Comparison of ENCODE assay signal across 27 cellular contexts in the genomic region with DNA sequence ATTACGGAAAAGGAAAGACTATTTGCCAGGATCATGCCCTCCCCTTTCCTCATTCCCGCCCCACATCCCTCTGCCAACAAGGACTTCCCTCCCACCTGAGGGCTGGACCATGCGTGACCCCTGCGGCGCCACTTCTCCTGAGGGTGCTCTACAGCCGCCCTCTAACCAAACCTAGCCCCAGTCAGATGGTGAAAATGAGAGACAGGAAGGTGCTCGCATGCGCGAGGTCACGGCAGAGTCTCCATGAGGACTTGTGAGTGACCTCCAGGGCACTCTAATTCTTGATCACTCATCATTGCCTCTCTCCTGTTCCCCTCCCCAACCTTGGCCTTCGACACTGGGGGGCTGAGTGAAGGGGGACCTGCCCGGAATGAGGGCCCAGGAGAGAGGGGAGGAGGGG.
"Had no signal": no experiment of that assay in that cellular context is flagged by ENCODE, and none has a peak within 500 bp of the region (broad histone marks: within the 10 kb centered on the region; RNA-seq: fewer than 3 reads in every experiment).

No MANE protein-coding gene starts in this region.

- H3K4me1 Mint-ChIP-seq: neural crest cell had no signal

- DNase-seq: cortex of kidney; effector memory CD8-positive, alpha-beta T cell; foreskin fibroblast; gastrocnemius medialis; head of caudate nucleus; kidney; left cardiac atrium; left lung; natural killer cell; ovary; posterior cingulate gyrus; psoas muscle; sigmoid colon; stimulated activated CD4-positive, alpha-beta T cell treated with anti-CD3 and anti-CD28 coated beads, Interleukin-2, amount 100 ng/mL, for 24 hours; stimulated activated CD4-positive, alpha-beta T cell treated with anti-CD3 and anti-CD28 coated beads, Interleukin-4, amount 100 ng/mL, for 24 hours; stimulated activated naive CD8-positive, alpha-beta T cell treated with anti-CD3 and anti-CD28 coated beads, Interleukin-15, Interleukin-2, amounts not matched to agents 100 U/mL and 50 U/mL, for 24 hours; substantia nigra; testis; transverse colon had no signal

- H3K4me3 ChIP-seq: gastrocnemius medialis, left lung, ovary, psoas muscle, sigmoid colon, testis, transverse colon, vagina had no signal

- H3K27ac ChIP-seq: epithelial cell of prostate, gastrocnemius medialis, left lung, neutrophil, ovary, psoas muscle, sigmoid colon, testis, transverse colon, vagina had no signal

- H3K27me3 Mint-ChIP-seq: central memory CD8-positive, alpha-beta T cell; effector memory CD8-positive, alpha-beta T cell had no signal

- H3K9me3 Mint-ChIP-seq: central memory CD8-positive, alpha-beta T cell; effector memory CD8-positive, alpha-beta T cell; natural killer cell; neural crest cell; stimulated activated effector memory CD8-positive, alpha-beta T cell treated with anti-CD3 and anti-CD28 coated beads, Interleukin-12 subunit alpha, Interleukin-12 subunit beta, amount 100 ng/mL, for 72 hours had no signal

- H3K4me1 ChIP-seq: testis had no signal

- H3K4me3 Mint-ChIP-seq: central memory CD8-positive, alpha-beta T cell; effector memory CD8-positive, alpha-beta T cell; natural killer cell; neural crest cell; stimulated activated effector memory CD8-positive, alpha-beta T cell treated with anti-CD3 and anti-CD28 coated beads, Interleukin-12 subunit alpha, Interleukin-12 subunit beta, amount 100 ng/mL, for 72 hours had no signal

- ATAC-seq: effector memory CD8-positive, alpha-beta T cell; esophagus mucosa; gastrocnemius medialis; left cardiac atrium; left lung; natural killer cell; psoas muscle; right cardiac atrium; stimulated activated effector memory CD8-positive, alpha-beta T cell treated with anti-CD3 and anti-CD28 coated beads, Interleukin-12 subunit alpha, Interleukin-12 subunit beta, amount 100 ng/mL, for 72 hours; stimulated activated naive CD8-positive, alpha-beta T cell treated with anti-CD3 and anti-CD28 coated beads, Interleukin-15, Interleukin-2, amounts not matched to agents 100 U/mL and 50 U/mL, for 24 hours had no signal

- H3K9me3 ChIP-seq: gastrocnemius medialis, left lung, neutrophil, ovary, psoas muscle, sigmoid colon, testis, transverse colon, vagina had no signal

- H3K27ac Mint-ChIP-seq: effector memory CD8-positive, alpha-beta T cell; natural killer cell; stimulated activated effector memory CD8-positive, alpha-beta T cell treated with anti-CD3 and anti-CD28 coated beads, Interleukin-12 subunit alpha, Interleukin-12 subunit beta, amount 100 ng/mL, for 72 hours had no signal

- H3K36me3 Mint-ChIP-seq: natural killer cell had no signal

- H3K36me3 ChIP-seq: ovary had no signal

- H3K27me3 ChIP-seq: gastrocnemius medialis, left lung, neutrophil, ovary, sigmoid colon, testis, transverse colon, vagina had no signal
